8 cellular contexts compared by ENCODE assay signal in the genomic region with DNA sequence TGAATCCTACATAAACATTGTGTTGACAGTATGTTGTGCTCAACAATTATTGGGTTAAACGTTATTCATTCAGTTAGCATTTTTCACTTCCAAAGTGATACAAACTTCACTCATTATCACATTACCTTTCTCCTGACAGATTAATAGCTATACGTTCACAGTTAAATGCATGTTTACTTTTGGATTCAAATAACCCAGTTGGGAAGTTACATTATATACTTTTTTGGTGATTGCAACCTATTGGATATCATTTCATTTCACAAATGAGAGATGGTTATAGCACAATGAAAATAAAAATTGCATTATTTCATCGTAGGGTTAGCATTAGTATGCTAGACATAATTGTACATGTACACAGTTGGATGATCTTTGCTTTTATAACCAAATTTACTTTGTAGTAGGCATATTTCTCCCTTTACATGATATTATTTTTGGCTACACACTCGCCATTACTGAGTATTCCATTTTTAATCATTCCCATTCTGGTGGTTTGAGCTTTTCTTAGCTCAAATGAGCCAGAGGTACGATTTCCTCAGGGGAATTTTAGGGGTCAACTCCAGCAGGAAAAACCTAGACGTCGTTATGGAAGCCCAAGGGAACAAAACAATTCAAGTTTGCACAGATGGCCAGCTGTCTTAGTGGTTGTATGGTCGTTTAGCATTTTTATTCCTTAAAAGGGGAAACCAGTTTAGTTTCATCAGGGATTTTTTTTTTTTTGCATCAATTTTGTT. TPM values are rescaled to one million over a fixed set of nuclear protein-coding genes. Genes with fewer than 3 reads are reported as not detected.
DNase-seq lines count a peak whose midpoint lies in the region; ATAC-seq and TF ChIP-seq lines count a peak whose summit lies in the region.

No MANE protein-coding gene starts in this region.

- H3K9me3 Mint-ChIP-seq in T-helper 2 cell treated with Interferon-gamma antibody and Interleukin-4, amounts not matched to agents 5 μg/mL and 100 μg/mL, for 36 hours, result peaks cover 9% of the 10 kb centered on the region
- peaks cover 7% of the 10 kb centered on the region for H3K9me3 Mint-ChIP-seq in osteocyte (ENCODE audit: unreplicated experiment)

- intact Hi-C loops in esophagus squamous epithelium (cut with DNase I), result no loop called here

- H3K27ac Mint-ChIP-seq in T-helper 2 cell treated with Interferon-gamma antibody and Interleukin-4, amounts not matched to agents 5 μg/mL and 100 μg/mL, for 36 hours, result peak overlapping the region; percentile 99
- H3K27ac Mint-ChIP-seq in osteocyte (ENCODE audit: unreplicated experiment), result peak overlapping the region; percentile 97

- TF ChIP-seq CTCF in RWPE1 (conservative IDR thresholded peaks at IDR 0.05; ENCODE audit: low read depth) (no peak), esophagus squamous epithelium (IDR thresholded peaks at IDR 0.05) (no peak), osteocyte (IDR thresholded peaks at IDR 0.05) (no peak)

- CTCF ChIA-PET in RWPE1 (lab: Yijun Ruan, JAX), result interaction anchor here (1.0 kb wide), 1 partner anchor 354 kb away, joined by 3 read pairs; no protein-coding TSS in a partner anchor

- peak overlapping the region; percentile 97 for H3K4me3 Mint-ChIP-seq in T-helper 2 cell treated with Interferon-gamma antibody and Interleukin-4, amounts not matched to agents 5 μg/mL and 100 μg/mL, for 36 hours
- H3K4me3 Mint-ChIP-seq in osteocyte (ENCODE audit: unreplicated experiment), result peak overlapping the region; percentile 82

- no peak for DNase-seq in T-helper 2 cell treated with Interferon-gamma antibody and Interleukin-4, amounts not matched to agents 5 μg/mL and 100 μg/mL, for 36 hours (ENCODE audit: low spot score)
- DNase-seq in T-helper 2 cell (no peak), RWPE1 (ENCODE audit: low spot score) (no peak), esophagus squamous epithelium (lab: John Stamatoyannopoulos, UW) (no peak), osteocyte (ENCODE audit: extremely low spot score, unreplicated experiment) (no peak)
- no peak for DNase-seq in stimulated activated CD4-positive, alpha-beta T cell treated with anti-CD3 and anti-CD28 coated beads, Interleukin-2, amount 100 ng/mL, for 48 hours

- H3K9me3 ChIP-seq in esophagus squamous epithelium, result no peaks in the 10 kb centered on the region

- H3K27me3 ChIP-seq in esophagus squamous epithelium, result no peaks in the 10 kb centered on the region

- POLR2A ChIA-PET in RWPE1 (lab: Yijun Ruan, JAX; ENCODE audit: low non-redundant PET), result interaction anchor here (1.0 kb wide), 1 partner anchor 239 kb away, joined by 5 read pairs; no protein-coding TSS in a partner anchor

- no peaks in the 10 kb centered on the region for H3K27me3 Mint-ChIP-seq in T-helper 2 cell treated with Interferon-gamma antibody and Interleukin-4, amounts not matched to agents 5 μg/mL and 100 μg/mL, for 36 hours (ENCODE audit: low read depth)
- H3K27me3 Mint-ChIP-seq in osteocyte (ENCODE audit: unreplicated experiment), result no peaks in the 10 kb centered on the region

- H3K27ac ChIP-seq in RWPE1, result peak overlapping the region; percentile 98
- H3K27ac ChIP-seq in esophagus squamous epithelium, result peak overlapping the region; percentile 97 to 100 (median 98)

- H3K4me1 ChIP-seq in esophagus squamous epithelium, result peaks cover 4 to 50% (median 23%) of the 10 kb centered on the region in 3 donors

- peaks cover 13% of the 10 kb centered on the region for H3K36me3 Mint-ChIP-seq in T-helper 2 cell treated with Interferon-gamma antibody and Interleukin-4, amounts not matched to agents 5 μg/mL and 100 μg/mL, for 36 hours (ENCODE audit: low read depth)
- H3K36me3 Mint-ChIP-seq in osteocyte (ENCODE audit: unreplicated experiment), result no peaks in the 10 kb centered on the region

- no peaks in the 10 kb centered on the region for H3K36me3 ChIP-seq in esophagus squamous epithelium

- ATAC-seq in GM21423 (IDR thresholded peaks at IDR 0.05; ENCODE audit: unreplicated experiment), result no peak
- ATAC-seq in HG02763 (IDR thresholded peaks at IDR 0.05; ENCODE audit: unreplicated experiment), result no peak

- H3K4me1 Mint-ChIP-seq in T-helper 2 cell treated with Interferon-gamma antibody and Interleukin-4, amounts not matched to agents 5 μg/mL and 100 μg/mL, for 36 hours (ENCODE audit: low read depth), result peaks cover 42% of the 10 kb centered on the region
- peaks cover 42% of the 10 kb centered on the region for H3K4me1 Mint-ChIP-seq in osteocyte (ENCODE audit: unreplicated experiment)

- H3K4me3 ChIP-seq in esophagus squamous epithelium, result peak overlapping the region; percentile 80 to 93 (median 86)

- 0 to 2% methylated on average over 8 of the region's 8 CpGs for WGBS in esophagus squamous epithelium, 2 donors

- no peak for TF ChIP-seq POLR2A in esophagus squamous epithelium (IDR thresholded peaks at IDR 0.05)

RNA-seq across cellular contexts. Expression of gene HIVEP1, which starts 2.0 kb away (rescaled TPM):
- total RNA-seq in esophagus squamous epithelium, result 10 to 100 TPM; 11.0 to 22.3 (median 20.7) TPM
- total RNA-seq in osteocyte, result 23.0 and 27.8 TPM in 2 replicates
